Comparison of ENCODE assay signal across 8 cellular contexts in the genomic region with DNA sequence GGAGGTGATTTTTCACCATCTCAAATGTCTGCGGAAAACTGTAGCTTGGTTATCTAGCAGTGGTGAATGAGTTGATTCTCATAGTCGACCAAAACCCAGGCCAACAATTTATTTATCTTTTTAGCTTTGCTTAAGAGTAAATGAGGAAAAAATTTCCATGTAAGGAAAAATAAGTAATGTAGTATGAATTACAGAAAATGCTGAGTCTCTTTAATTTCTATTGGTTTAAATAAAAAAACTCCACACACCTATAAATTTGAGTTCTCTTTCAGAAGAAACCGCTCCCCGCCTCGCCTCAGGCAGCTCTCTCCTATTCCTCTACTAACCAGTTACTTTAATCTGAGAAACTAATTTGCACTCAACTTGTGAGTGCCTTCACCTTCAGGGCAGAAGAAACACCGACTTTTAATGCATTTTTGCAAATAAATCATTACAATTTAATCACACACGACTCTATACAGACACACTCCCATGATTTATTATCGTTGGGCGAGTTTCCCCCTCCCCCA. TPM values are rescaled to one million over a fixed set of nuclear protein-coding genes. Genes with fewer than 3 reads are reported as not detected.
DNase-seq lines count a peak whose midpoint lies in the region; ATAC-seq and TF ChIP-seq lines count a peak whose summit lies in the region.

No MANE protein-coding gene starts in this region.

- no peak for DNase-seq in astrocyte of the spinal cord (ENCODE audit: low read depth, low spot score)
- no peak for DNase-seq in mesendoderm
- DNase-seq in left colon, result no peak
- no peak for DNase-seq in effector CD4-positive, alpha-beta T cell
- DNase-seq in A172 (ENCODE audit: low spot score), result no peak
- DNase-seq in OCI-M2 (lab: John Stamatoyannopoulos, UW; ENCODE audit: unreplicated experiment), result no peak

- H3K4ac ChIP-seq in mesendoderm (ENCODE audit: low read depth, low read length), result no peak overlapping the region

- in situ Hi-C loops in astrocyte of the spinal cord (cut with HindIII; ENCODE audit: low sequenced_read_pairs), result no loop called here

- H3K23ac ChIP-seq in mesendoderm (ENCODE audit: low read length), result no peak overlapping the region

- H2BK120ac ChIP-seq in mesendoderm (ENCODE audit: low read depth, low read length), result no peak overlapping the region

- H3K79me1 ChIP-seq in mesendoderm (ENCODE audit: low read length), result peaks cover 1% of the 10 kb centered on the region

- H3K18ac ChIP-seq in mesendoderm (ENCODE audit: low read length), result no peak overlapping the region

- H3K4me3 ChIP-seq in astrocyte of the spinal cord (ENCODE audit: low read depth, low read length), result peak overlapping the region; percentile 86
- peak overlapping the region; percentile 98 for H3K4me3 ChIP-seq in mesendoderm (ENCODE audit: low read length)

- H3K9ac ChIP-seq in mesendoderm (ENCODE audit: low read length), result peak overlapping the region; percentile 96

- peak overlapping the region; percentile 95 for H3K56ac ChIP-seq in mesendoderm (ENCODE audit: low read length)

- no peak overlapping the region for H4K5ac ChIP-seq in mesendoderm (ENCODE audit: low read length)

- intact Hi-C loops in left colon (cut with DNase I, micrococcal nuclease), result no loop called here

- WGBS in mesendoderm (ENCODE audit: extremely low coverage, insufficient coverage, low lambda C conversion rate), result no CpG with 5 or more reads among the region's 9 CpGs

- peak; percentile 15 for ATAC-seq in GM18511 (IDR thresholded peaks at IDR 0.05; ENCODE audit: unreplicated experiment)
- peak; percentile 7 for ATAC-seq in HG03108 (IDR thresholded peaks at IDR 0.05; ENCODE audit: unreplicated experiment)
- no peak for ATAC-seq in left colon

- no peak overlapping the region for H4K8ac ChIP-seq in mesendoderm (ENCODE audit: low read depth, low read length)

- no peak for TF ChIP-seq CTCF in astrocyte of the spinal cord (IDR thresholded peaks at IDR 0.05; ENCODE audit: low read depth, low read length)

- no peak overlapping the region for H3K27ac ChIP-seq in mesendoderm (ENCODE audit: low read depth, low read length)

- peaks cover 5% of the 10 kb centered on the region for H3K27me3 ChIP-seq in mesendoderm (ENCODE audit: insufficient read depth, low read length, poor library complexity)

- no peaks in the 10 kb centered on the region for H3K36me3 ChIP-seq in mesendoderm (ENCODE audit: control insufficient read depth, insufficient read depth, low read length)

- no peak overlapping the region for H2BK15ac ChIP-seq in mesendoderm (replicated peaks; ENCODE audit: low read depth)

- H3K4me1 ChIP-seq in mesendoderm (ENCODE audit: control insufficient read depth, low read depth, low read length), result no peaks in the 10 kb centered on the region

- H3K4me2 ChIP-seq in mesendoderm (ENCODE audit: low read length), result peak overlapping the region; percentile 64

- H2AK5ac ChIP-seq in mesendoderm (ENCODE audit: low read length), result no peak overlapping the region

- H2BK5ac ChIP-seq in mesendoderm (ENCODE audit: low read length), result no peak overlapping the region

- H3K79me2 ChIP-seq in mesendoderm (ENCODE audit: control insufficient read depth, insufficient read depth, low read length), result peaks cover 2% of the 10 kb centered on the region

RNA-seq across cellular contexts. Expression of a gene that starts 0.5 kb away (rescaled TPM):
- 29.6 TPM for polyA plus RNA-seq in mesendoderm (2013, experiment 1 of 2)
- 28.4 TPM for polyA plus RNA-seq in mesendoderm (2013, experiment 2 of 2)
- 10 to 100 TPM; 24.9 to 30.6 TPM for total RNA-seq in left colon
- total RNA-seq in A172 (2014; rRNA removed; shearing (Covaris generic)), result 93.0 and 108 TPM in 2 replicates

RNA-seq across cellular contexts. Expression of a gene that starts 3.1 kb away (rescaled TPM):
- 1.1 TPM for polyA plus RNA-seq in mesendoderm (2013, experiment 1 of 2)
- polyA plus RNA-seq in mesendoderm (2013, experiment 2 of 2), result 0.88 TPM
- under 1 TPM; 0.09 to 0.36 TPM for total RNA-seq in left colon
- 9.0 and 13.6 TPM in 2 replicates for total RNA-seq in A172 (2014; rRNA removed; shearing (Covaris generic))
